ENCODE assay signal across 1 cellular context in genomic region chr12:110248096-110248447, GRCh38.
TF ChIP-seq lines count a peak whose summit lies in the region.

No MANE protein-coding gene starts in this region.

TF ChIP-seq in HepG2, 621 proteins besides CTCF, POLR2A, EP300 and RAD21:
- TF ChIP-seq STAT6 (CRISPR knock-in tag; IDR thresholded peaks at IDR 0.05; ENCODE audit: borderline replicate concordance) (0 out of 2 replicates have a peak, but pooled peaks have one; percentile 53), ZNF460 (CRISPR knock-in tag; IDR thresholded peaks at IDR 0.05; ENCODE audit: borderline replicate concordance) (no peak), KDM5B (CRISPR knock-in tag; IDR thresholded peaks at IDR 0.05; ENCODE audit: borderline replicate concordance) (0 out of 2 replicates have a peak, but pooled peaks have one; percentile 2), ZMYM2 (CRISPR knock-in tag; IDR thresholded peaks at IDR 0.05) (no peak), FOXC1 (CRISPR knock-in tag; IDR thresholded peaks at IDR 0.05; ENCODE audit: borderline replicate concordance) (no peak)
